ENCODE assay signal across 28 cellular contexts in the genomic region with DNA sequence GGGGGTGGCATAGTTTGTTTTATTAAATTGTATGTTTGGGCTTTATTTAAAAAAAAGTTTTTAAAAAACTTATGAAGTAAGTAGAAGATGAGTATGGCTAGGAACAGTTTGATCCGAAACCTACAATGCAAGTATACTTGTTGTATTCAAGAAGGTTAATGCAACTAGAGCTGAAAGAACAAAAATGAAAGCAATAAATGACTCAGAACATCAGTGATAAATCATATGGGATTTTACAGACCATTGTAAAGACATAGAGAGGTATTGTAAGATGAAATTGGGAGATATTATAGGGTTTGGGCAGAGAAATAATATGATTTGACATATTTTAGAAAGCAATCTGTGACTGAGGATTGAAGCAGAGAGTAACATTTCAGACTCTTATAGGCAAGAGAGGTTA.
"Had no signal": no experiment of that assay in that cellular context is flagged by ENCODE, and none has a peak within 500 bp of the region (broad histone marks: within the 10 kb centered on the region; RNA-seq: fewer than 3 reads in every experiment).

No MANE protein-coding gene starts in this region.

- H3K36me3 Mint-ChIP-seq: mesothelial cell of epicardium had no signal

- H3K4me1 Mint-ChIP-seq: endodermal cell; mesothelial cell of epicardium; naive B cell; naive thymus-derived CD8-positive, alpha-beta T cell had no signal

- H3K9me3 ChIP-seq: gastrocnemius medialis had no signal

- H3K4me3 Mint-ChIP-seq: dendritic cell treated with granulocyte-macrophage colony-stimulating factor and Interleukin-4, amounts not matched to agents 40 ng/mL and 50 ng/mL, for 4 days; effector memory CD8-positive, alpha-beta T cell; endodermal cell; mesothelial cell of epicardium; naive B cell; naive thymus-derived CD8-positive, alpha-beta T cell had no signal

- H3K4me1 ChIP-seq: esophagus squamous epithelium, gastrocnemius medialis, heart right ventricle, left lung, lower lobe of right lung had no signal

- H3K27ac Mint-ChIP-seq: dendritic cell treated with granulocyte-macrophage colony-stimulating factor and Interleukin-4, amounts not matched to agents 40 ng/mL and 50 ng/mL, for 4 days; effector memory CD8-positive, alpha-beta T cell; endodermal cell; mesothelial cell of epicardium; naive B cell; naive thymus-derived CD8-positive, alpha-beta T cell had no signal

- H3K27me3 ChIP-seq: esophagus squamous epithelium, gastrocnemius medialis, heart right ventricle, left lung had no signal

- H3K27me3 Mint-ChIP-seq: dendritic cell treated with granulocyte-macrophage colony-stimulating factor and Interleukin-4, amounts not matched to agents 40 ng/mL and 50 ng/mL, for 4 days; effector memory CD8-positive, alpha-beta T cell; naive B cell; naive thymus-derived CD8-positive, alpha-beta T cell had no signal

- H3K4me3 ChIP-seq: esophagus squamous epithelium, gastrocnemius medialis, heart right ventricle, left lung, lower lobe of right lung, mucosa of descending colon had no signal

- H3K36me3 ChIP-seq: esophagus squamous epithelium, gastrocnemius medialis, heart right ventricle, left lung, lower lobe of right lung had no signal

- DNase-seq: cortex of kidney; effector CD8-positive, alpha-beta T cell; effector memory CD8-positive, alpha-beta T cell; endodermal cell; erythroblast; esophagus squamous epithelium; foreskin fibroblast; foreskin melanocyte; gastrocnemius medialis; glutamatergic neuron; head of caudate nucleus; heart right ventricle; hippocampal formation; left cardiac atrium; left lung; left ventricle myocardium superior; lower lobe of right lung; mesenchymal stem cell; mucosa of descending colon; naive B cell; naive thymus-derived CD8-positive, alpha-beta T cell had no signal

- H3K27ac ChIP-seq: epithelial cell of prostate, esophagus squamous epithelium, gastrocnemius medialis, heart right ventricle, left lung, lower lobe of right lung had no signal

- ATAC-seq: effector memory CD8-positive, alpha-beta T cell; esophagus mucosa; gastrocnemius medialis; heart right ventricle; left cardiac atrium; left lung; left ventricle myocardium superior; lower lobe of right lung; mucosa of descending colon; naive thymus-derived CD8-positive, alpha-beta T cell had no signal

- FAIRE-seq: endometrium, islet of Langerhans, keratinocyte had no signal
